ENCODE assay signal across 12 cellular contexts in the genomic region with DNA sequence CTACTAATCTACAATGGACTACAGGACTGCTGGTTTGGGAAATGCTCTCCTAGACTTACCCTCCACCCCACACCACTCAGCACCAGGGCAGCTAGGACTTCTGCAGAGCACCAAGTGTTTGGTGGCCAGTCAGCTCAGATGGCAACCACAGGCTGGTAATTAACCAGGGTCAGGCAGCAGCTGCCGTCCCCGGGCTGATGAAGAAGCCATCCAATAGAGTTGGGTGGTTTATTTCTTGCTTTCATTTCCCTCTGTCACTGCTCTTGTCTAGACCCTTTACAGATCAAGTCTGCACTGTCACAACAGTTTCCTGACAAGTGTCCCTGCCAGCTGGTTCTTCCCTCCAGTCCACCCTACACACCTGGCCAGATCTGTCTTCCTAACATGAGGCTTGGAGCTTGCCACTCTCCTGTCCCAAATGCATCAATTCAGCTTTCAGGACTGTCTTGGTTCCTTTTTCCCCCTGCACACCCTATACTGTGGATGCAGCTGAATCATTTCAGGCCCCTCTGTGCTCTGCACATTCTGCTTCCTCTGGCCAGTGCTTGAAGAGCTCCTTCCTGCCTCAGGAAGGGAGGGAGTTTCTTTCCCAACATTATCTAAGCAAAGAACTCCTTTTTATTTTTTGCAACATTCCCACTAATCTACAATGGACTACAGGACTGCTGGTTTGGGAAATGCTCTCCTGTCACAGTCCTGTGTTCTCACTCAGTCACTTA. TPM values are rescaled to one million over a fixed set of nuclear protein-coding genes. Genes with fewer than 3 reads are reported as not detected.
A peak's percentile ranks its signal among the peaks of the same experiment; 100 is the strongest.
DNase-seq lines count a peak whose midpoint lies in the region; ATAC-seq, FAIRE-seq and TF ChIP-seq lines count a peak whose summit lies in the region.
"Had no signal": no experiment of that assay in that cellular context is flagged by ENCODE, and none has a peak within 500 bp of the region (broad histone marks: within the 10 kb centered on the region; RNA-seq: fewer than 3 reads in every experiment).

No MANE protein-coding gene starts in this region.

- no peak for TF ChIP-seq POLR2A in tibial nerve (IDR thresholded peaks at IDR 0.05)

- DNase-seq in GM20000 (ENCODE audit: low spot score) (peak; percentile 41), keratinocyte (ENCODE audit: low read depth, low spot score) (no peak), NCI-H2029 (lab: John Stamatoyannopoulos, UW) (no peak), kidney glomerular epithelial cell (lab: John Stamatoyannopoulos, UW) (no peak), tibial nerve (ENCODE audit: low spot score in 2 of 2) (no peak)
- DNase-seq: activated CD4-positive, alpha-beta memory T cell treated with anti-CD3 and anti-CD28 coated beads, Interleukin-2, amount 10 ng/mL, durations not matched to agents 7 days and 5 days; cerebellar nuclear complex; DMS 273 treated with DMSO at 0.1 percent for 48 hours; PC-9 had no signal

- no peaks in the 10 kb centered on the region for H3K9me1 ChIP-seq in keratinocyte (ENCODE audit: control insufficient read depth, extremely low read depth, insufficient read depth, low read length)

- H3K4me1 ChIP-seq in keratinocyte (ENCODE audit: control insufficient read depth, extremely low read depth, insufficient read depth, low read length) = peaks cover 26% of the 10 kb centered on the region
- H3K4me1 ChIP-seq in tibial nerve = peaks cover 0 to 13% (median 0%) of the 10 kb centered on the region in 4 donors

- dilution Hi-C loops in keratinocyte (cut with MboI; ENCODE audit: extremely low pct_ligation_motif_present, low sequenced_read_pairs) = no loop called here

- H3K27ac ChIP-seq in keratinocyte (ENCODE audit: control insufficient read depth, insufficient read depth, low read length) (no peak overlapping the region), tibial nerve (no peak overlapping the region)
- H3K27ac ChIP-seq: PC-9 had no signal

- ATAC-seq in GM18502 (IDR thresholded peaks at IDR 0.05; ENCODE audit: poor library complexity, unreplicated experiment) (peak; percentile 66), HG03442 (IDR thresholded peaks at IDR 0.05; ENCODE audit: unreplicated experiment) (peak; percentile 56), HG02884 (IDR thresholded peaks at IDR 0.05; ENCODE audit: unreplicated experiment) (no peak)

- H3K4me3 ChIP-seq in keratinocyte (ENCODE audit: control insufficient read depth in 2 of 3, extremely low read depth in 1 of 3, insufficient read depth in 2 of 3, low read depth in 1 of 3, low read length in 3 of 3) (no peak overlapping the region), tibial nerve (no peak overlapping the region)
- H3K4me3 ChIP-seq: PC-9 had no signal

- peak; percentile 9 for FAIRE-seq in keratinocyte (lab: Jason Lieb, UNC)

- H3K9me3 ChIP-seq in keratinocyte (ENCODE audit: control insufficient read depth, low read depth, low read length) (no peaks in the 10 kb centered on the region), tibial nerve (no peaks in the 10 kb centered on the region)

- no peak overlapping the region for H3K9ac ChIP-seq in keratinocyte (ENCODE audit: control insufficient read depth, extremely low read depth, insufficient read depth, low read length)

- no peaks in the 10 kb centered on the region for H3K36me3 ChIP-seq in keratinocyte (ENCODE audit: control insufficient read depth in 2 of 2, extremely low read depth in 1 of 2, insufficient read depth in 2 of 2, low read length in 2 of 2)
- no peaks in the 10 kb centered on the region for H3K36me3 ChIP-seq in tibial nerve

- 48 to 71% methylated on average over 2 of the region's 2 CpGs for WGBS in tibial nerve, 2 donors

- no peak overlapping the region for H3K4me2 ChIP-seq in keratinocyte (ENCODE audit: control insufficient read depth, extremely low read depth, insufficient read depth, low read depth, low read length)
- H3K4me2 ChIP-seq: PC-9 had no signal

- no peak for TF ChIP-seq EP300 in tibial nerve (IDR thresholded peaks at IDR 0.05)

- no peaks in the 10 kb centered on the region for H3K79me2 ChIP-seq in keratinocyte (ENCODE audit: control insufficient read depth, insufficient read depth, low read length)

- no peaks in the 10 kb centered on the region for H3K27me3 ChIP-seq in keratinocyte (ENCODE audit: control insufficient read depth, extremely low read depth, insufficient read depth, low read length)
- H3K27me3 ChIP-seq in tibial nerve = no peaks in the 10 kb centered on the region

- TF ChIP-seq CTCF in GM20000 (IDR thresholded peaks at IDR 0.05; ENCODE audit: extremely low read depth, missing control alignments) (no peak), keratinocyte (optimal IDR thresholded peaks at IDR 0.05 in 1 of 3, IDR thresholded peaks at IDR 0.05 in 1 of 3, conservative IDR thresholded peaks at IDR 0.05 in 1 of 3; ENCODE audit: extremely low read depth in 1 of 3, insufficient read depth in 2 of 3, low read length in 3 of 3) (no peak), tibial nerve (IDR thresholded peaks at IDR 0.05) (no peak)

- no peaks in the 10 kb centered on the region for H4K20me1 ChIP-seq in keratinocyte (ENCODE audit: control insufficient read depth, extremely low read depth, insufficient read depth, low read length)

- no peak overlapping the region for H2AFZ ChIP-seq in keratinocyte (ENCODE audit: control insufficient read depth, low read length)
- H2AFZ ChIP-seq: PC-9 had no signal

RNA-seq across cellular contexts. Expression of a gene that starts 30.2 kb away (rescaled TPM):
- 153 to 195 TPM (median 153 TPM) in 3 replicates for polyA plus RNA-seq in keratinocyte
- polyA plus RNA-seq in keratinocyte (2011; ENCODE audit: low read depth) = 494 TPM
- polyA plus RNA-seq in keratinocyte (2011; cell fraction: cytosol; rRNA removed) = 94.7 and 138 TPM in 2 replicates
- polyA plus RNA-seq in keratinocyte (2011; cell fraction: nucleus; rRNA removed) = 165 and 202 TPM in 2 replicates
- polyA plus RNA-seq in keratinocyte (2012; ENCODE audit: low replicate concordance) = 174 and 210 TPM in 2 replicates
- 168 to 206 TPM (median 195 TPM) in 3 replicates for polyA minus RNA-seq in keratinocyte
- polyA minus RNA-seq in keratinocyte (2011; cell fraction: cytosol; rRNA and poly(A)+ RNA removed) = 164 TPM
- polyA minus RNA-seq in keratinocyte (2011; cell fraction: nucleus; rRNA and poly(A)+ RNA removed) = 170 and 212 TPM in 2 replicates
- total RNA-seq in tibial nerve = 100 to 1,000 TPM; 154 to 230 (median 201) TPM
